In genomic region chrX:8672176-8672575, GRCh38 we compare ENCODE assay signal across 19 cellular contexts. TPM values are rescaled to one million over a fixed set of nuclear protein-coding genes. Genes with fewer than 3 reads are reported as not detected.
"Had no signal": no experiment of that assay in that cellular context is flagged by ENCODE, and none has a peak within 500 bp of the region (broad histone marks: within the 10 kb centered on the region; RNA-seq: fewer than 3 reads in every experiment).

No MANE protein-coding gene starts in this region.

- H3K36me3 ChIP-seq: breast epithelium, left ventricle myocardium inferior, tibial nerve had no signal

- H3K4me3 ChIP-seq: breast epithelium, left ventricle myocardium inferior, mucosa of descending colon, skin epidermis, tibial nerve had no signal

- H3K36me3 Mint-ChIP-seq: activated naive CD8-positive, alpha-beta T cell treated with anti-CD3 and anti-CD28 coated beads for 36 hours; naive thymus-derived CD4-positive, alpha-beta T cell; stimulated activated naive B cell treated with anti-CD40 and anti-IgM and Interleukin-4, amounts not matched to agents 10 μg/mL and 1 μg/mL and 100 μg/mL, for 72 hours had no signal

- H3K4me1 Mint-ChIP-seq: activated CD4-positive, alpha-beta memory T cell treated with anti-CD3 and anti-CD28 coated beads, Interleukin-2, amount 10 ng/mL, durations not matched to agents 7 days and 5 days; activated naive CD8-positive, alpha-beta T cell treated with anti-CD3 and anti-CD28 coated beads for 36 hours; naive thymus-derived CD4-positive, alpha-beta T cell had no signal

- H3K4me1 ChIP-seq: breast epithelium, left ventricle myocardium inferior, tibial nerve had no signal

- H3K27ac ChIP-seq: breast epithelium, left ventricle myocardium inferior, skin epidermis, tibial nerve had no signal

- H3K4me3 Mint-ChIP-seq: activated CD4-positive, alpha-beta memory T cell treated with anti-CD3 and anti-CD28 coated beads, Interleukin-2, amount 10 ng/mL, durations not matched to agents 7 days and 5 days; activated naive CD8-positive, alpha-beta T cell treated with anti-CD3 and anti-CD28 coated beads for 36 hours; naive thymus-derived CD4-positive, alpha-beta T cell; stimulated activated naive B cell treated with anti-CD40 and anti-IgM and Interleukin-4, amounts not matched to agents 10 μg/mL and 1 μg/mL and 100 μg/mL, for 72 hours had no signal

- H3K9me3 Mint-ChIP-seq: activated CD4-positive, alpha-beta memory T cell treated with anti-CD3 and anti-CD28 coated beads, Interleukin-2, amount 10 ng/mL, durations not matched to agents 7 days and 5 days; activated naive CD8-positive, alpha-beta T cell treated with anti-CD3 and anti-CD28 coated beads for 36 hours; stimulated activated naive B cell treated with anti-CD40 and anti-IgM and Interleukin-4, amounts not matched to agents 10 μg/mL and 1 μg/mL and 100 μg/mL, for 72 hours had no signal

- DNase-seq: activated CD4-positive, alpha-beta memory T cell treated with anti-CD3 and anti-CD28 coated beads, Interleukin-2, amount 10 ng/mL, durations not matched to agents 7 days and 5 days; activated CD4-positive, alpha-beta T cell treated with anti-CD3 and anti-CD28 coated beads for 4 hours; activated CD8-positive, alpha-beta memory T cell treated with anti-CD3 and anti-CD28 coated beads, Interleukin-2, amount 50 U/mL, for 4 hours; activated naive CD8-positive, alpha-beta T cell treated with anti-CD3 and anti-CD28 coated beads for 36 hours; amygdala; left ventricle myocardium inferior; mucosa of descending colon; naive thymus-derived CD4-positive, alpha-beta T cell; posterior cingulate gyrus; right cardiac atrium; stimulated activated CD4-positive, alpha-beta T cell treated with anti-CD3 and anti-CD28 coated beads, Interleukin-15, amount 100 ng/mL, for 24 hours; stimulated activated CD4-positive, alpha-beta T cell treated with anti-CD3 and anti-CD28 coated beads, Interleukin-4, amount 100 ng/mL, for 1 hour; stimulated activated naive B cell treated with anti-CD40 and anti-IgM and Interleukin-4, amounts not matched to agents 10 μg/mL and 1 μg/mL and 100 μg/mL, for 72 hours; SW 1271 had no signal

- H3K9me3 ChIP-seq: breast epithelium, left ventricle myocardium inferior, mucosa of descending colon, tibial nerve had no signal

- H3K27ac Mint-ChIP-seq: activated CD4-positive, alpha-beta memory T cell treated with anti-CD3 and anti-CD28 coated beads, Interleukin-2, amount 10 ng/mL, durations not matched to agents 7 days and 5 days; activated naive CD8-positive, alpha-beta T cell treated with anti-CD3 and anti-CD28 coated beads for 36 hours; naive thymus-derived CD4-positive, alpha-beta T cell; stimulated activated naive B cell treated with anti-CD40 and anti-IgM and Interleukin-4, amounts not matched to agents 10 μg/mL and 1 μg/mL and 100 μg/mL, for 72 hours had no signal

- FAIRE-seq: islet of Langerhans had no signal

- ATAC-seq: esophagus mucosa; mucosa of descending colon; naive thymus-derived CD4-positive, alpha-beta T cell; right cardiac atrium; stimulated activated naive B cell treated with anti-CD40 and anti-IgM and Interleukin-4, amounts not matched to agents 10 μg/mL and 1 μg/mL and 100 μg/mL, for 72 hours had no signal

- H3K27me3 ChIP-seq: breast epithelium, tibial nerve had no signal

- H3K27me3 Mint-ChIP-seq: activated CD4-positive, alpha-beta memory T cell treated with anti-CD3 and anti-CD28 coated beads, Interleukin-2, amount 10 ng/mL, durations not matched to agents 7 days and 5 days had no signal

RNA-seq across cellular contexts. Expression of gene ANOS1, which starts 59.8 kb away (rescaled TPM):
- total RNA-seq: activated CD4-positive, alpha-beta memory T cell treated with anti-CD3 and anti-CD28 coated beads, Interleukin-2, amount 10 ng/mL, durations not matched to agents 7 days and 5 days; activated naive CD8-positive, alpha-beta T cell treated with anti-CD3 and anti-CD28 coated beads for 36 hours had no signal
- polyA plus RNA-seq: naive thymus-derived CD4-positive, alpha-beta T cell had no signal
